ENCODE assay signal across 2 cellular contexts in the genomic region with DNA sequence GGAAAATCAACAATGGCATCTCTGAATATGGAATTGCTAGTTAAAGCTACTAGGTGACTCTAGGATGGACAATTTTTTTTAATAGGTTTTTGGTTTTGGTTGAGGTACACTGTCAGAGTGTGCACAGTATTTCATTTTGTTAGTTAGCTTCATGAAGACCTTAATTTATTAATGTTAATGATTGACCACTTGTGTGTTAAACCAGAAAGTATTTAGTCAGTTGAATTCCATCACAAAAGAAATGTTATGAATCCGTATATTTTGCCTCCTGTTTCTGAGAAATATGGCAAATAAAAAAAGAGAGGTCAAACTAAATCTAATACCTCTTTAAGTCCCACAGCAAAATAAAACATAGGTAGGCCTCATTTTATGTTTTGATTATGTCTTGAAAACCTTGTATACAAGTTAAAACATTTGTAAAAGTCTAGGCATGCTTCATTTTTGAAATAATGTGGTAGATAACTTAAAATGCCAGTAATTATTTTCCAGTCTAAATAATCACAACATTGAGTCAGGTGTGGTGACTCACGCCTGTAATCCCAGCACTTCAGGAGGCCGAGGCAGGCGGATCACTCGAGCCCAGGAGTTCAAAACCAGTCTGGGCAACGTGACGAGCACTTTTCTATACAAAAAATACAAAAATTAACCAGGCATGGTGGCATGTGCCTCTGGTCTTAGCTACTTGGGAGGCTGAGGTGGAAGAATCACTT.
TF ChIP-seq lines count a peak whose summit lies in the region.

No MANE protein-coding gene starts in this region.

TF ChIP-seq in liver, 16 proteins besides CTCF, POLR2A, EP300 and RAD21:
- TF ChIP-seq EGR1 (IDR thresholded peaks at IDR 0.05; ENCODE audit: low read depth in 2 of 2): no peak
- no peak for TF ChIP-seq JUND (IDR thresholded peaks at IDR 0.05)
- TF ChIP-seq, protein P1, sequence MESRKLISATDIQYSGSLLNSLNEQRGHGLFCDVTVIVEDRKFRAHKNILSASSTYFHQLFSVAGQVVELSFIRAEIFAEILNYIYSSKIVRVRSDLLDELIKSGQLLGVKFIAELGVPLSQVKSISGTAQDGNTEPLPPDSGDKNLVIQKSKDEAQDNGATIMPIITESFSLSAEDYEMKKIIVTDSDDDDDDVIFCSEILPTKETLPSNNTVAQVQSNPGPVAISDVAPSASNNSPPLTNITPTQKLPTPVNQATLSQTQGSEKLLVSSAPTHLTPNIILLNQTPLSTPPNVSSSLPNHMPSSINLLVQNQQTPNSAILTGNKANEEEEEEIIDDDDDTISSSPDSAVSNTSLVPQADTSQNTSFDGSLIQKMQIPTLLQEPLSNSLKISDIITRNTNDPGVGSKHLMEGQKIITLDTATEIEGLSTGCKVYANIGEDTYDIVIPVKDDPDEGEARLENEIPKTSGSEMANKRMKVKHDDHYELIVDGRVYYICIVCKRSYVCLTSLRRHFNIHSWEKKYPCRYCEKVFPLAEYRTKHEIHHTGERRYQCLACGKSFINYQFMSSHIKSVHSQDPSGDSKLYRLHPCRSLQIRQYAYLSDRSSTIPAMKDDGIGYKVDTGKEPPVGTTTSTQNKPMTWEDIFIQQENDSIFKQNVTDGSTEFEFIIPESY (IDR thresholded peaks at IDR 0.05): no peak
- TF ChIP-seq FOXA1 (IDR thresholded peaks at IDR 0.05): no peak
- TF ChIP-seq RXRA (IDR thresholded peaks at IDR 0.05): no peak
- TF ChIP-seq, protein P2, sequence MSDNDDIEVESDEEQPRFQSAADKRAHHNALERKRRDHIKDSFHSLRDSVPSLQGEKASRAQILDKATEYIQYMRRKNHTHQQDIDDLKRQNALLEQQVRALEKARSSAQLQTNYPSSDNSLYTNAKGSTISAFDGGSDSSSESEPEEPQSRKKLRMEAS (IDR thresholded peaks at IDR 0.05): no peak
- TF ChIP-seq, protein P3, sequence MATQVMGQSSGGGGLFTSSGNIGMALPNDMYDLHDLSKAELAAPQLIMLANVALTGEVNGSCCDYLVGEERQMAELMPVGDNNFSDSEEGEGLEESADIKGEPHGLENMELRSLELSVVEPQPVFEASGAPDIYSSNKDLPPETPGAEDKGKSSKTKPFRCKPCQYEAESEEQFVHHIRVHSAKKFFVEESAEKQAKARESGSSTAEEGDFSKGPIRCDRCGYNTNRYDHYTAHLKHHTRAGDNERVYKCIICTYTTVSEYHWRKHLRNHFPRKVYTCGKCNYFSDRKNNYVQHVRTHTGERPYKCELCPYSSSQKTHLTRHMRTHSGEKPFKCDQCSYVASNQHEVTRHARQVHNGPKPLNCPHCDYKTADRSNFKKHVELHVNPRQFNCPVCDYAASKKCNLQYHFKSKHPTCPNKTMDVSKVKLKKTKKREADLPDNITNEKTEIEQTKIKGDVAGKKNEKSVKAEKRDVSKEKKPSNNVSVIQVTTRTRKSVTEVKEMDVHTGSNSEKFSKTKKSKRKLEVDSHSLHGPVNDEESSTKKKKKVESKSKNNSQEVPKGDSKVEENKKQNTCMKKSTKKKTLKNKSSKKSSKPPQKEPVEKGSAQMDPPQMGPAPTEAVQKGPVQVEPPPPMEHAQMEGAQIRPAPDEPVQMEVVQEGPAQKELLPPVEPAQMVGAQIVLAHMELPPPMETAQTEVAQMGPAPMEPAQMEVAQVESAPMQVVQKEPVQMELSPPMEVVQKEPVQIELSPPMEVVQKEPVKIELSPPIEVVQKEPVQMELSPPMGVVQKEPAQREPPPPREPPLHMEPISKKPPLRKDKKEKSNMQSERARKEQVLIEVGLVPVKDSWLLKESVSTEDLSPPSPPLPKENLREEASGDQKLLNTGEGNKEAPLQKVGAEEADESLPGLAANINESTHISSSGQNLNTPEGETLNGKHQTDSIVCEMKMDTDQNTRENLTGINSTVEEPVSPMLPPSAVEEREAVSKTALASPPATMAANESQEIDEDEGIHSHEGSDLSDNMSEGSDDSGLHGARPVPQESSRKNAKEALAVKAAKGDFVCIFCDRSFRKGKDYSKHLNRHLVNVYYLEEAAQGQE (IDR thresholded peaks at IDR 0.05): no peak
- no peak for TF ChIP-seq GABPA (IDR thresholded peaks at IDR 0.05 in 1 of 2, conservative IDR thresholded peaks at IDR 0.05 in 1 of 2)
- TF ChIP-seq FOXA2 (IDR thresholded peaks at IDR 0.05): no peak
- no peak for TF ChIP-seq YY1 (IDR thresholded peaks at IDR 0.05)
- TF ChIP-seq HNF4A (conservative IDR thresholded peaks at IDR 0.05): no peak
- no peak for TF ChIP-seq SP1 (IDR thresholded peaks at IDR 0.05)
- TF ChIP-seq, protein P4, sequence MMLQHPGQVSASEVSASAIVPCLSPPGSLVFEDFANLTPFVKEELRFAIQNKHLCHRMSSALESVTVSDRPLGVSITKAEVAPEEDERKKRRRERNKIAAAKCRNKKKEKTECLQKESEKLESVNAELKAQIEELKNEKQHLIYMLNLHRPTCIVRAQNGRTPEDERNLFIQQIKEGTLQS (IDR thresholded peaks at IDR 0.05): no peak
- no peak for TF ChIP-seq HNF4G (IDR thresholded peaks at IDR 0.05)
- TF ChIP-seq NR2F2 (IDR thresholded peaks at IDR 0.05): no peak
- no peak for TF ChIP-seq TAF1 (conservative IDR thresholded peaks at IDR 0.05)
TF ChIP-seq in liver: peak in this region for 0.

TF ChIP-seq in HepG2, 621 proteins besides CTCF, POLR2A, EP300 and RAD21:
- TF ChIP-seq ZNF124 (CRISPR knock-in tag; IDR thresholded peaks at IDR 0.05) (no peak), ZNF207 (IDR thresholded peaks at IDR 0.05; ENCODE audit: borderline replicate concordance) (no peak), ZNF432 (CRISPR knock-in tag; IDR thresholded peaks at IDR 0.05; ENCODE audit: borderline replicate concordance) (no peak), TEAD2 (CRISPR knock-in tag; IDR thresholded peaks at IDR 0.05) (no peak), ZNF260 (CRISPR knock-in tag; IDR thresholded peaks at IDR 0.05; ENCODE audit: borderline replicate concordance, low read depth) (no peak), ZNF543 (CRISPR knock-in tag; IDR thresholded peaks at IDR 0.05) (no peak), MED1 (CRISPR knock-in tag; IDR thresholded peaks at IDR 0.05) (no peak)
- TF ChIP-seq, protein P5, sequence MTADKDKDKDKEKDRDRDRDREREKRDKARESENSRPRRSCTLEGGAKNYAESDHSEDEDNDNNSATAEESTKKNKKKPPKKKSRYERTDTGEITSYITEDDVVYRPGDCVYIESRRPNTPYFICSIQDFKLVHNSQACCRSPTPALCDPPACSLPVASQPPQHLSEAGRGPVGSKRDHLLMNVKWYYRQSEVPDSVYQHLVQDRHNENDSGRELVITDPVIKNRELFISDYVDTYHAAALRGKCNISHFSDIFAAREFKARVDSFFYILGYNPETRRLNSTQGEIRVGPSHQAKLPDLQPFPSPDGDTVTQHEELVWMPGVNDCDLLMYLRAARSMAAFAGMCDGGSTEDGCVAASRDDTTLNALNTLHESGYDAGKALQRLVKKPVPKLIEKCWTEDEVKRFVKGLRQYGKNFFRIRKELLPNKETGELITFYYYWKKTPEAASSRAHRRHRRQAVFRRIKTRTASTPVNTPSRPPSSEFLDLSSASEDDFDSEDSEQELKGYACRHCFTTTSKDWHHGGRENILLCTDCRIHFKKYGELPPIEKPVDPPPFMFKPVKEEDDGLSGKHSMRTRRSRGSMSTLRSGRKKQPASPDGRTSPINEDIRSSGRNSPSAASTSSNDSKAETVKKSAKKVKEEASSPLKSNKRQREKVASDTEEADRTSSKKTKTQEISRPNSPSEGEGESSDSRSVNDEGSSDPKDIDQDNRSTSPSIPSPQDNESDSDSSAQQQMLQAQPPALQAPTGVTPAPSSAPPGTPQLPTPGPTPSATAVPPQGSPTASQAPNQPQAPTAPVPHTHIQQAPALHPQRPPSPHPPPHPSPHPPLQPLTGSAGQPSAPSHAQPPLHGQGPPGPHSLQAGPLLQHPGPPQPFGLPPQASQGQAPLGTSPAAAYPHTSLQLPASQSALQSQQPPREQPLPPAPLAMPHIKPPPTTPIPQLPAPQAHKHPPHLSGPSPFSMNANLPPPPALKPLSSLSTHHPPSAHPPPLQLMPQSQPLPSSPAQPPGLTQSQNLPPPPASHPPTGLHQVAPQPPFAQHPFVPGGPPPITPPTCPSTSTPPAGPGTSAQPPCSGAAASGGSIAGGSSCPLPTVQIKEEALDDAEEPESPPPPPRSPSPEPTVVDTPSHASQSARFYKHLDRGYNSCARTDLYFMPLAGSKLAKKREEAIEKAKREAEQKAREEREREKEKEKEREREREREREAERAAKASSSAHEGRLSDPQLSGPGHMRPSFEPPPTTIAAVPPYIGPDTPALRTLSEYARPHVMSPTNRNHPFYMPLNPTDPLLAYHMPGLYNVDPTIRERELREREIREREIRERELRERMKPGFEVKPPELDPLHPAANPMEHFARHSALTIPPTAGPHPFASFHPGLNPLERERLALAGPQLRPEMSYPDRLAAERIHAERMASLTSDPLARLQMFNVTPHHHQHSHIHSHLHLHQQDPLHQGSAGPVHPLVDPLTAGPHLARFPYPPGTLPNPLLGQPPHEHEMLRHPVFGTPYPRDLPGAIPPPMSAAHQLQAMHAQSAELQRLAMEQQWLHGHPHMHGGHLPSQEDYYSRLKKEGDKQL (CRISPR knock-in tag; IDR thresholded peaks at IDR 0.05; ENCODE audit: low read depth): no peak
- TF ChIP-seq, protein P6, sequence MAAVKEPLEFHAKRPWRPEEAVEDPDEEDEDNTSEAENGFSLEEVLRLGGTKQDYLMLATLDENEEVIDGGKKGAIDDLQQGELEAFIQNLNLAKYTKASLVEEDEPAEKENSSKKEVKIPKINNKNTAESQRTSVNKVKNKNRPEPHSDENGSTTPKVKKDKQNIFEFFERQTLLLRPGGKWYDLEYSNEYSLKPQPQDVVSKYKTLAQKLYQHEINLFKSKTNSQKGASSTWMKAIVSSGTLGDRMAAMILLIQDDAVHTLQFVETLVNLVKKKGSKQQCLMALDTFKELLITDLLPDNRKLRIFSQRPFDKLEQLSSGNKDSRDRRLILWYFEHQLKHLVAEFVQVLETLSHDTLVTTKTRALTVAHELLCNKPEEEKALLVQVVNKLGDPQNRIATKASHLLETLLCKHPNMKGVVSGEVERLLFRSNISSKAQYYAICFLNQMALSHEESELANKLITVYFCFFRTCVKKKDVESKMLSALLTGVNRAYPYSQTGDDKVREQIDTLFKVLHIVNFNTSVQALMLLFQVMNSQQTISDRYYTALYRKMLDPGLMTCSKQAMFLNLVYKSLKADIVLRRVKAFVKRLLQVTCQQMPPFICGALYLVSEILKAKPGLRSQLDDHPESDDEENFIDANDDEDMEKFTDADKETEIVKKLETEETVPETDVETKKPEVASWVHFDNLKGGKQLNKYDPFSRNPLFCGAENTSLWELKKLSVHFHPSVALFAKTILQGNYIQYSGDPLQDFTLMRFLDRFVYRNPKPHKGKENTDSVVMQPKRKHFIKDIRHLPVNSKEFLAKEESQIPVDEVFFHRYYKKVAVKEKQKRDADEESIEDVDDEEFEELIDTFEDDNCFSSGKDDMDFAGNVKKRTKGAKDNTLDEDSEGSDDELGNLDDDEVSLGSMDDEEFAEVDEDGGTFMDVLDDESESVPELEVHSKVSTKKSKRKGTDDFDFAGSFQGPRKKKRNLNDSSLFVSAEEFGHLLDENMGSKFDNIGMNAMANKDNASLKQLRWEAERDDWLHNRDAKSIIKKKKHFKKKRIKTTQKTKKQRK (IDR thresholded peaks at IDR 0.05; ENCODE audit: low read length): no peak
- TF ChIP-seq, protein P7, sequence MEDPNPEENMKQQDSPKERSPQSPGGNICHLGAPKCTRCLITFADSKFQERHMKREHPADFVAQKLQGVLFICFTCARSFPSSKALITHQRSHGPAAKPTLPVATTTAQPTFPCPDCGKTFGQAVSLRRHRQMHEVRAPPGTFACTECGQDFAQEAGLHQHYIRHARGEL (CRISPR knock-in tag; IDR thresholded peaks at IDR 0.05): no peak
